ENCODE assay signal across 13 cellular contexts in genomic region chr15:92643849-92644815, GRCh38. TPM values are rescaled to one million over a fixed set of nuclear protein-coding genes. Genes with fewer than 3 reads are reported as not detected.
DNase-seq lines count a peak whose midpoint lies in the region; ATAC-seq, FAIRE-seq and TF ChIP-seq lines count a peak whose summit lies in the region.
"Had no signal": no experiment of that assay in that cellular context is flagged by ENCODE, and none has a peak within 500 bp of the region (broad histone marks: within the 10 kb centered on the region; RNA-seq: fewer than 3 reads in every experiment).

No MANE protein-coding gene starts in this region.

- H3K27ac ChIP-seq in suprapubic skin = peak overlapping the region; percentile 46

- no peak for TF ChIP-seq EP300 in suprapubic skin (IDR thresholded peaks at IDR 0.05)

- no peaks in the 10 kb centered on the region for H3K27me3 ChIP-seq in bronchial epithelial cell (ENCODE audit: control insufficient read depth, insufficient read depth, low read length)
- H3K27me3 ChIP-seq in suprapubic skin = no peaks in the 10 kb centered on the region

- peak; percentile 71 for DNase-seq in NCI-H2107 treated with DMSO at 0.1 percent for 48 hours (lab: John Stamatoyannopoulos, UW; ENCODE audit: unreplicated experiment)
- no peak for DNase-seq in NCI-H2107 (lab: John Stamatoyannopoulos, UW)
- DNase-seq in HT-29 (ENCODE audit: low spot score) = peak; percentile 64
- no peak for DNase-seq in bronchial epithelial cell (ENCODE audit: low read depth)
- DNase-seq in suprapubic skin (ENCODE audit: low spot score in 2 of 2) = no peak
- no peak for DNase-seq in NCI-H1105 (lab: John Stamatoyannopoulos, UW)
- no peak for DNase-seq in CD1c-positive myeloid dendritic cell (ENCODE audit: extremely low spot score)
- DNase-seq: MV-4-11; NK-92 treated with Interleukin-12 subunit alpha and Interleukin-12 subunit beta, amount 100 ng/mL, for 24 hours had no signal

- no peak for ATAC-seq in HG02970 (IDR thresholded peaks at IDR 0.05; ENCODE audit: low FRiP score, unreplicated experiment)

- TF ChIP-seq CTCF in bronchial epithelial cell (IDR thresholded peaks at IDR 0.05; ENCODE audit: insufficient read depth, low read length, severe bottlenecking) (no peak), suprapubic skin (IDR thresholded peaks at IDR 0.05) (no peak)

- no peak overlapping the region for H3K4me3 ChIP-seq in bronchial epithelial cell (ENCODE audit: low read depth, low read length)
- no peak overlapping the region for H3K4me3 ChIP-seq in suprapubic skin

- no peak for TF ChIP-seq POLR2A in suprapubic skin (IDR thresholded peaks at IDR 0.05)

- no peaks in the 10 kb centered on the region for H3K9me3 ChIP-seq in suprapubic skin

- H3K36me3 ChIP-seq in bronchial epithelial cell (ENCODE audit: control insufficient read depth, insufficient read depth, low read length) (no peaks in the 10 kb centered on the region), suprapubic skin (no peaks in the 10 kb centered on the region)

- peaks cover 3% of the 10 kb centered on the region for H3K4me1 ChIP-seq in suprapubic skin

- peak; percentile 66 for FAIRE-seq in bronchial epithelial cell (lab: Jason Lieb, UNC)
- FAIRE-seq: endometrium, G401.6, urothelium cell line had no signal

- 85% methylated on average over 13 of the region's 13 CpGs for WGBS in suprapubic skin

RNA-seq across cellular contexts. Expression of gene FAM174B, which starts 11.4 kb away (rescaled TPM):
- total RNA-seq in HT-29 (2014; rRNA removed; shearing (Covaris generic)) = 14.4 and 19.7 TPM in 2 replicates
- total RNA-seq in bronchial epithelial cell (0.53 and 4.6 TPM in 2 replicates), suprapubic skin (10 to 100 TPM in 3 of 4 donors, 1 to 10 TPM in 1; 6.2 to 24.0 (median 18.3) TPM)

Comparison
In these comparisons a context has a peak if more than half of its experiments do, and no peak if none do; other contexts are left out.
1. DNase-seq: peak in NCI-H2107 treated with DMSO at 0.1 percent for 48 hours (single experiment) and HT-29 (single experiment); none in NCI-H2107 (single experiment), bronchial epithelial cell (single experiment), suprapubic skin (0 of 2), NCI-H1105 (single experiment) and CD1c-positive myeloid dendritic cell (single experiment).